20 cellular contexts compared by ENCODE assay signal in the genomic region with DNA sequence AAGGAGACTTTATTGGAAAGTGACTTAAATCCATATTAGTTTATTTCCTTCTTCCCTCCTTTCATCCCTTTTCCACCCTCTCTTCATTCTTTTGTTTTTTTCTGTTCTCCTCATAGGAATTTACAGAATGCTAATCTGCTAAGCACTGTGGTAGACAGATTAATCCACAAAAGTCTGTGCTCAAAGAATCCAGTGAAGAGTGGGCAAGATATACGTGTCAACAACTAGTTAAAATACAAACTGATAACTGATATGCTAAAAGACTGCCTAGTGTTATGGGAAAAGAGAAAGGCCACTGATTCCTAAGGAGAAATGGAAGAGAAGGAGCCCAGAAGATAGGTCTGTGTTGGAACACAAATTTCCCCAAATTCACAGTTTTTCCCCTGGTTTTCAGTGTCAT.
"Had no signal": no experiment of that assay in that cellular context is flagged by ENCODE, and none has a peak within 500 bp of the region (broad histone marks: within the 10 kb centered on the region; RNA-seq: fewer than 3 reads in every experiment).

No MANE protein-coding gene starts in this region.

- H3K27ac ChIP-seq: cardiac muscle cell, heart right ventricle, neural progenitor cell, parathyroid adenoma, skin epidermis, tibial nerve, vagina had no signal

- H3K4me1 ChIP-seq: neural progenitor cell, parathyroid adenoma, vagina had no signal

- H2AFZ ChIP-seq: neural progenitor cell, parathyroid adenoma had no signal

- H3K9me3 Mint-ChIP-seq: activated CD4-positive, alpha-beta T cell treated with anti-CD3 and anti-CD28 coated beads, Interleukin-2, amount 10 ng/mL, durations not matched to agents 7 days and 5 days; activated T-cell treated with anti-CD3 and anti-CD28 coated beads, Interleukin-2, amount 50 U/mL, for 4 hours; neural progenitor cell had no signal

- H3K36me3 ChIP-seq: cardiac muscle cell, neural progenitor cell had no signal

- H3K9ac ChIP-seq: neural progenitor cell, parathyroid adenoma had no signal

- FAIRE-seq: astrocyte, colon, frontal cortex, TTC549 had no signal

- H3K36me3 Mint-ChIP-seq: neural progenitor cell had no signal

- DNase-seq: activated CD4-positive, alpha-beta T cell treated with anti-CD3 and anti-CD28 coated beads, Interleukin-2, amount 10 ng/mL, durations not matched to agents 7 days and 5 days; activated CD4-positive, CD25-positive, alpha-beta regulatory T cell; activated CD8-positive, alpha-beta memory T cell treated with anti-CD3 and anti-CD28 coated beads, Interleukin-2, amount 10 ng/mL, durations not matched to agents 7 days and 5 days; activated gamma-delta T cell; activated T-cell treated with anti-CD3 and anti-CD28 coated beads, Interleukin-2, amount 50 U/mL, for 4 hours; heart right ventricle; islet precursor cell; mammary epithelial cell; retina; T-helper 2 cell had no signal

- H3K27me3 ChIP-seq: cardiac muscle cell, heart right ventricle, neural progenitor cell, tibial nerve, vagina had no signal

- ATAC-seq: activated T-cell treated with anti-CD3 and anti-CD28 coated beads, Interleukin-2, amount 50 U/mL, for 4 hours had no signal

- H3K4me3 Mint-ChIP-seq: activated CD4-positive, alpha-beta T cell treated with anti-CD3 and anti-CD28 coated beads, Interleukin-2, amount 10 ng/mL, durations not matched to agents 7 days and 5 days; activated CD8-positive, alpha-beta memory T cell treated with anti-CD3 and anti-CD28 coated beads, Interleukin-2, amount 10 ng/mL, durations not matched to agents 7 days and 5 days; activated T-cell treated with anti-CD3 and anti-CD28 coated beads, Interleukin-2, amount 50 U/mL, for 4 hours; neural progenitor cell had no signal

- H3K4me1 Mint-ChIP-seq: neural progenitor cell had no signal

- H3K9me3 ChIP-seq: vagina had no signal

- H3K79me2 ChIP-seq: parathyroid adenoma had no signal

- H3K27ac Mint-ChIP-seq: activated CD4-positive, alpha-beta T cell treated with anti-CD3 and anti-CD28 coated beads, Interleukin-2, amount 10 ng/mL, durations not matched to agents 7 days and 5 days; neural progenitor cell had no signal

- H3K4me2 ChIP-seq: neural progenitor cell had no signal

- H3K4me3 ChIP-seq: cardiac muscle cell, neural progenitor cell, skin epidermis, tibial nerve, vagina had no signal
